ENCODE assay signal across 8 cellular contexts in genomic region chr2:29010946-29011649, GRCh38. TPM values are rescaled to one million over a fixed set of nuclear protein-coding genes. Genes with fewer than 3 reads are reported as not detected.
DNase-seq lines count a peak whose midpoint lies in the region; ATAC-seq and TF ChIP-seq lines count a peak whose summit lies in the region.

No MANE protein-coding gene starts in this region.

- no peak overlapping the region for H3K27ac ChIP-seq in A673 (ENCODE audit: low read depth, low read length, poor library complexity, severe bottlenecking)

- intact Hi-C loops in A673 (cut with micrococcal nuclease; ENCODE audit: unreplicated experiment) (no loop called here), mucosa of descending colon (cut with DNase I, micrococcal nuclease) (no loop called here)

- H3K4me3 ChIP-seq in A673 (ENCODE audit: low read depth, low read length, poor library complexity, severe bottlenecking) (no peak overlapping the region), mucosa of descending colon (no peak overlapping the region)

- no TSS peak for BruUV-seq in A673 (replicated peaks; lab: Mats Ljungman, UMichigan)

- H3K9me3 ChIP-seq in A673 (ENCODE audit: low read depth, low read length, poor library complexity, severe bottlenecking) (no peaks in the 10 kb centered on the region), mucosa of descending colon (no peaks in the 10 kb centered on the region)

- H3K4me1 ChIP-seq in A673 (ENCODE audit: insufficient read depth, low read length, poor library complexity, severe bottlenecking) (peaks cover 9% of the 10 kb centered on the region), mucosa of descending colon (ENCODE audit: low read depth) (peaks cover 4% of the 10 kb centered on the region)

- no peaks in the 10 kb centered on the region for H3K27me3 ChIP-seq in A673 (replicated peaks; ENCODE audit: insufficient read depth, low read depth, low read length, poor library complexity)

- ATAC-seq in mucosa of descending colon (peak; percentile 51), HG02763 (IDR thresholded peaks at IDR 0.05; ENCODE audit: unreplicated experiment) (no peak)

- H3K36me3 ChIP-seq in A673 (ENCODE audit: insufficient read depth, low read length, poor library complexity, severe bottlenecking) (no peaks in the 10 kb centered on the region), mucosa of descending colon (ENCODE audit: low read depth) (no peaks in the 10 kb centered on the region)

- no peak for TF ChIP-seq CTCF in A673 (conservative IDR thresholded peaks at IDR 0.05; ENCODE audit: low read depth, low read length)
- no peak for TF ChIP-seq CTCF in mucosa of descending colon (IDR thresholded peaks at IDR 0.05)

- POLR2A ChIA-PET in A673 (lab: Charles Lee; ENCODE audit: low non-redundant PET): interaction anchor here (0.5 kb wide), 1 partner anchor 86 kb away, joined by 3 read pairs; no protein-coding TSS in a partner anchor

- CTCF ChIA-PET in A673 (lab: Charles Lee): no interaction called here

- peak; percentile 60 for DNase-seq in A673 (ENCODE audit: low spot score)
- DNase-seq in NCI-H146 treated with DMSO at 0.1 percent for 48 hours (lab: John Stamatoyannopoulos, UW; ENCODE audit: unreplicated experiment): peak; percentile 30
- DNase-seq in astrocyte of the hippocampus (ENCODE audit: low read depth, low spot score): peak; percentile 69
- DNase-seq in mucosa of descending colon: peak in 2 of 3 donors; percentile 40 to 73
- DNase-seq in kidney glomerular epithelial cell (lab: John Stamatoyannopoulos, UW): no peak
- no peak for DNase-seq in 8988T
- DNase-seq in NOMO-1 treated with dmso at 0.1 percent for 144 hours (lab: John Stamatoyannopoulos, UW; ENCODE audit: unreplicated experiment): no peak

RNA-seq across cellular contexts. Expression of gene TOGARAM2, which starts 30.0 kb away (rescaled TPM):
- total RNA-seq in A673 (2021): 0.31 and 0.75 TPM in 2 replicates
- total RNA-seq in mucosa of descending colon: 1 to 10 TPM in 1 of 3 donors, under 1 TPM in 2; 0.58 to 3.2 (median 0.81) TPM

Comparison
In these comparisons a context has a peak if more than half of its experiments do, and no peak if none do; other contexts are left out.
1. DNase-seq: peak in A673 (single experiment), NCI-H146 treated with DMSO at 0.1 percent for 48 hours (single experiment), astrocyte of the hippocampus (single experiment) and mucosa of descending colon (2 of 3); none in kidney glomerular epithelial cell (single experiment), 8988T (single experiment) and NOMO-1 treated with dmso at 0.1 percent for 144 hours (single experiment).